9 cellular contexts compared by ENCODE assay signal in the genomic region with DNA sequence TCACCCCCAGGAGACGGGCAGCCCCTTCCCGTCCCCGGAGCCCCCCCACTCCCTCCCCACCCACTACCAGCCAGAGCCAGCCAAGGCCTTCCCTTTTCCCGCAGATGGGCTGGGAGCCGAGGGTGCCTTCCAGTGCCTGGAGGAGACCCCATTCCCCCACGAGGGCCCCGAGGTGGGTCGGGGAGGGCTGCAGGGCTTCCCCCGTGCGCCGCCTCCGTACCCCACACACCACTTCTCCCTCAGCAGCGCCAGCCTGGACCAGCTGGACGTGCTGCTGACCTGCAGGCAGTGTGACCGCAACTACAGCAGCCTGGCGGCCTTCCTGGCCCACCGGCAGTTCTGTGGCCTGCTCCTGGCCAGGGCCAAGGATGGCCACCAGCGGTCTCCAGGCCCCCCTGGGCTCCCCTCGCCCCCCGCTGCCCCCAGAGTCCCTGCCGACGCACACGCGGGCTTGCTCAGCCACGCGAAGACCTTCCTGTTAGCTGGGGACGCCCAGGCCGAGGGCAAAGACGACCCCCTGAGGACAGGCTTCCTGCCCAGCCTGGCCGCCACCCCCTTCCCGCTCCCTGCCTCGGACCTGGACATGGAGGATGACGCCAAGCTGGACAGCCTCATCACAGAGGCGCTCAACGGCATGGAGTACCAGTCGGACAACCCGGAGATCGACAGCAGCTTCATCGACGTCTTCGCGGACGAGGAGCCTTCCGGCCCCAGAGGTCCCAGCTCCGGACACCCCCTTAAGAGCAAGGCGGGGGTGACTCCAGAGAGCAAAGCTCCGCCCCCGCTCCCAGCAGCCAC. TPM values are rescaled to one million over a fixed set of nuclear protein-coding genes. Genes with fewer than 3 reads are reported as not detected.
DNase-seq lines count a peak whose midpoint lies in the region; ATAC-seq and TF ChIP-seq lines count a peak whose summit lies in the region.
"Had no signal": no experiment of that assay in that cellular context is flagged by ENCODE, and none has a peak within 500 bp of the region (broad histone marks: within the 10 kb centered on the region; RNA-seq: fewer than 3 reads in every experiment).

No MANE protein-coding gene starts in this region.

- in situ Hi-C loops in GM23248 (cut with MboI) = no loop called here

- H3K27ac Mint-ChIP-seq in activated CD4-positive, alpha-beta memory T cell treated with anti-CD3 and anti-CD28 coated beads, Interleukin-2, amount 10 ng/mL, durations not matched to agents 7 days and 5 days = no peak overlapping the region
- peak overlapping the region; percentile 77 for H3K27ac Mint-ChIP-seq in stimulated activated memory B cell treated with anti-CD40 and anti-IgM and Interleukin-4, amounts not matched to agents 10 μg/mL and 1 μg/mL and 100 μg/mL, for 72 hours

- H3K9me2 ChIP-seq in GM23248 (ENCODE audit: insufficient read depth) (no peaks in the 10 kb centered on the region), hepatocyte (replicated peaks; ENCODE audit: insufficient read depth) (no peaks in the 10 kb centered on the region)

- no peaks in the 10 kb centered on the region for H3K36me3 ChIP-seq in GM23248 (ENCODE audit: low read depth)
- no peaks in the 10 kb centered on the region for H3K36me3 ChIP-seq in iPS DF 6.9 (ENCODE audit: control insufficient read depth, insufficient read depth, low read length)
- no peaks in the 10 kb centered on the region for H3K36me3 ChIP-seq in hepatocyte (replicated peaks; ENCODE audit: insufficient read depth, low read depth)

- H3K36me3 Mint-ChIP-seq in activated CD4-positive, alpha-beta memory T cell treated with anti-CD3 and anti-CD28 coated beads, Interleukin-2, amount 10 ng/mL, durations not matched to agents 7 days and 5 days (ENCODE audit: low read depth) = no peaks in the 10 kb centered on the region
- no peaks in the 10 kb centered on the region for H3K36me3 Mint-ChIP-seq in stimulated activated memory B cell treated with anti-CD40 and anti-IgM and Interleukin-4, amounts not matched to agents 10 μg/mL and 1 μg/mL and 100 μg/mL, for 72 hours

- H3K9ac ChIP-seq in GM23248 = peak overlapping the region; percentile 67; the same call in 1 of the 2 replicates

- WGBS in GM23248 (ENCODE audit: low coverage in 1 of 2, low lambda C conversion rate in 2 of 2, missing lambda C conversion rate in 2 of 2), 2 experiments = 90 to 91% methylated on average over 40 to 48 of the region's 48 CpGs
- WGBS in iPS DF 6.9 (ENCODE audit: insufficient coverage, insufficient read length) = no CpG with 5 or more reads among the region's 48 CpGs
- 91% methylated on average over 40 of the region's 48 CpGs for WGBS in hepatocyte (ENCODE audit: low lambda C conversion rate, missing lambda C conversion rate)

- POLR2A ChIA-PET in activated CD4-positive, alpha-beta memory T cell treated with anti-CD3 and anti-CD28 coated beads, Interleukin-2, amount 10 ng/mL, durations not matched to agents 7 days and 5 days (lab: Charles Lee) = interaction anchor here (0.7 to 1.1 kb wide), 3 partner anchors 14 to 473 kb away, joined by 3 to 4 read pairs (median 3); no protein-coding TSS in a partner anchor

- DNase-seq in GM23248 = no peak
- no peak for DNase-seq in activated CD4-positive, alpha-beta memory T cell treated with anti-CD3 and anti-CD28 coated beads, Interleukin-2, amount 10 ng/mL, durations not matched to agents 7 days and 5 days
- DNase-seq in iPS DF 6.9 (ENCODE audit: low read depth, low spot score) = no peak
- DNase-seq in medulla oblongata (ENCODE audit: extremely low spot score) = no peak
- no peak for DNase-seq in hepatic stellate cell (ENCODE audit: low spot score)
- no peak for DNase-seq in hepatocyte (ENCODE audit: low spot score)
- DNase-seq: NCI-H510A had no signal

- H3K4me3 ChIP-seq in GM23248 = no peak overlapping the region
- peak overlapping the region; percentile 17; the same call in 1 of the 2 replicates for H3K4me3 ChIP-seq in iPS DF 6.9 (ENCODE audit: low read length)
- H3K4me3 ChIP-seq in hepatocyte = no peak overlapping the region

- CTCF ChIA-PET in activated CD4-positive, alpha-beta memory T cell treated with anti-CD3 and anti-CD28 coated beads, Interleukin-2, amount 10 ng/mL, durations not matched to agents 7 days and 5 days (lab: Charles Lee) = interaction anchor here (0.9 kb wide), 1 partner anchor 23 kb away, joined by 3 read pairs; a partner anchor contains a TSS

- H3K4me3 Mint-ChIP-seq in activated CD4-positive, alpha-beta memory T cell treated with anti-CD3 and anti-CD28 coated beads, Interleukin-2, amount 10 ng/mL, durations not matched to agents 7 days and 5 days = peak overlapping the region; percentile 41
- peak overlapping the region; percentile 72 for H3K4me3 Mint-ChIP-seq in stimulated activated memory B cell treated with anti-CD40 and anti-IgM and Interleukin-4, amounts not matched to agents 10 μg/mL and 1 μg/mL and 100 μg/mL, for 72 hours

- peaks cover 7% of the 10 kb centered on the region for H3K4me1 Mint-ChIP-seq in activated CD4-positive, alpha-beta memory T cell treated with anti-CD3 and anti-CD28 coated beads, Interleukin-2, amount 10 ng/mL, durations not matched to agents 7 days and 5 days
- peaks cover 28% of the 10 kb centered on the region for H3K4me1 Mint-ChIP-seq in stimulated activated memory B cell treated with anti-CD40 and anti-IgM and Interleukin-4, amounts not matched to agents 10 μg/mL and 1 μg/mL and 100 μg/mL, for 72 hours

- H2AFZ ChIP-seq in GM23248 (peak overlapping the region; percentile 42; the same call in 1 of the 2 replicates), hepatocyte (no peak overlapping the region)

- H3K9me3 Mint-ChIP-seq in activated CD4-positive, alpha-beta memory T cell treated with anti-CD3 and anti-CD28 coated beads, Interleukin-2, amount 10 ng/mL, durations not matched to agents 7 days and 5 days = no peaks in the 10 kb centered on the region
- no peaks in the 10 kb centered on the region for H3K9me3 Mint-ChIP-seq in stimulated activated memory B cell treated with anti-CD40 and anti-IgM and Interleukin-4, amounts not matched to agents 10 μg/mL and 1 μg/mL and 100 μg/mL, for 72 hours

- H3K27me3 ChIP-seq in GM23248 (replicated peaks; ENCODE audit: insufficient read depth) (no peaks in the 10 kb centered on the region), iPS DF 6.9 (ENCODE audit: control insufficient read depth, insufficient read depth, low read length) (peaks cover 10% of the 10 kb centered on the region; the same call in 1 of the 2 replicates), hepatocyte (no peaks in the 10 kb centered on the region)

- no peak for ATAC-seq in stimulated activated memory B cell treated with anti-CD40 and anti-IgM and Interleukin-4, amounts not matched to agents 10 μg/mL and 1 μg/mL and 100 μg/mL, for 72 hours
- ATAC-seq: SK-N-SH treated with all-trans-retinoic acid at 6 μM for 48 hours had no signal

- H3K4me1 ChIP-seq in GM23248 (ENCODE audit: insufficient read depth) (no peaks in the 10 kb centered on the region), iPS DF 6.9 (ENCODE audit: control insufficient read depth, insufficient read depth, low read length) (0 out of 2 replicates have a peak, but pooled peaks cover 2% of the 10 kb centered on the region), hepatocyte (ENCODE audit: insufficient read depth) (peaks cover 2% of the 10 kb centered on the region)

- no peaks in the 10 kb centered on the region for H4K20me1 ChIP-seq in GM23248 (ENCODE audit: insufficient read depth)
- H4K20me1 ChIP-seq in hepatocyte (ENCODE audit: insufficient read depth, poor library complexity, severe bottlenecking) = no peaks in the 10 kb centered on the region

- no peaks in the 10 kb centered on the region for H3K9me3 ChIP-seq in GM23248 (ENCODE audit: low read depth)
- H3K9me3 ChIP-seq in iPS DF 6.9 (ENCODE audit: control insufficient read depth, insufficient read depth, low read length) = no peaks in the 10 kb centered on the region
- H3K9me3 ChIP-seq in hepatocyte (ENCODE audit: low read depth) = no peaks in the 10 kb centered on the region

- no peak for TF ChIP-seq CTCF in hepatocyte (IDR thresholded peaks at IDR 0.05; ENCODE audit: poor library complexity)

- H3F3A ChIP-seq in GM23248 (ENCODE audit: insufficient read depth) = no peaks in the 10 kb centered on the region

- peaks cover 8% of the 10 kb centered on the region for H3K27me3 Mint-ChIP-seq in activated CD4-positive, alpha-beta memory T cell treated with anti-CD3 and anti-CD28 coated beads, Interleukin-2, amount 10 ng/mL, durations not matched to agents 7 days and 5 days
- H3K27me3 Mint-ChIP-seq in stimulated activated memory B cell treated with anti-CD40 and anti-IgM and Interleukin-4, amounts not matched to agents 10 μg/mL and 1 μg/mL and 100 μg/mL, for 72 hours = no peaks in the 10 kb centered on the region

- H3K27ac ChIP-seq in GM23248 (no peak overlapping the region), iPS DF 6.9 (ENCODE audit: low read length) (no peak overlapping the region), hepatocyte (no peak overlapping the region)

- H3K4me2 ChIP-seq in GM23248 (ENCODE audit: unreplicated experiment) = peak overlapping the region; percentile 63
- no peak overlapping the region for H3K4me2 ChIP-seq in hepatocyte

- H3K79me2 ChIP-seq in GM23248 (ENCODE audit: insufficient read depth) (no peaks in the 10 kb centered on the region), hepatocyte (no peaks in the 10 kb centered on the region)

RNA-seq across cellular contexts. Expression of a gene that starts 23.5 kb away (rescaled TPM):
- 0.25 and 2.4 TPM in 2 replicates for total RNA-seq in GM23248 (2014; rRNA removed; shearing (Covaris generic))
- polyA plus RNA-seq in GM23248 (2016; fragmentation: Nextera tagmentation; extraction: Ambion mirVana) (0.06 and 0.14 TPM in 2 replicates), hepatocyte (8.3 and 11.9 TPM in 2 replicates)
- total RNA-seq in activated CD4-positive, alpha-beta memory T cell treated with anti-CD3 and anti-CD28 coated beads, Interleukin-2, amount 10 ng/mL, durations not matched to agents 7 days and 5 days = 10 to 100 TPM; 15.4 to 15.7 TPM
- total RNA-seq in hepatocyte = 3.1 and 4.1 TPM in 2 replicates

RNA-seq across cellular contexts. Expression of a gene that starts 46.8 kb away (rescaled TPM):
- total RNA-seq in GM23248 (2014; rRNA removed; shearing (Covaris generic)) = 2.3 and 2.6 TPM in 2 replicates
- polyA plus RNA-seq in GM23248 (2016; fragmentation: Nextera tagmentation; extraction: Ambion mirVana) = 0.65 and 0.70 TPM in 2 replicates
- under 1 TPM; 0.23 to 0.28 TPM for total RNA-seq in activated CD4-positive, alpha-beta memory T cell treated with anti-CD3 and anti-CD28 coated beads, Interleukin-2, amount 10 ng/mL, durations not matched to agents 7 days and 5 days
- 0.72 and 1.0 TPM in 2 replicates for total RNA-seq in hepatocyte
- polyA plus RNA-seq in hepatocyte = 0.94 and 1.3 TPM in 2 replicates
